Comparison of ENCODE assay signal across 13 cellular contexts in genomic region chr21:23455676-23456075, GRCh38.
A peak's percentile ranks its signal among the peaks of the same experiment; 100 is the strongest.
DNase-seq lines count a peak whose midpoint lies in the region; ATAC-seq and TF ChIP-seq lines count a peak whose summit lies in the region.
"Had no signal": no experiment of that assay in that cellular context is flagged by ENCODE, and none has a peak within 500 bp of the region (broad histone marks: within the 10 kb centered on the region; RNA-seq: fewer than 3 reads in every experiment).

No MANE protein-coding gene starts in this region.

- DNase-seq in stimulated activated CD8-positive, alpha-beta memory T cell treated with anti-CD3 and anti-CD28 coated beads, Interleukin-4, amount 100 ng/mL, for 48 hours: no peak
- no peak for DNase-seq in activated CD4-positive, CD25-positive, alpha-beta regulatory T cell treated with anti-CD3 and anti-CD28 coated beads, Interleukin-2, amount 50 U/mL, for 72 hours
- DNase-seq in NCI-H2196 treated with DMSO at 0.1 percent for 48 hours (lab: John Stamatoyannopoulos, UW; ENCODE audit: unreplicated experiment) (no peak), ascending aorta (ENCODE audit: low spot score in 2 of 2) (no peak)
- DNase-seq: activated CD4-positive, alpha-beta T cell treated with anti-CD3 and anti-CD28 coated beads for 48 hours; activated T-cell treated with anti-CD3 and anti-CD28 coated beads, Interleukin-2, amount 50 U/mL, for 1 hour; NCI-H2081 treated with DMSO at 0.1 percent for 48 hours; NCI-H774; SHP77 had no signal

- no peaks in the 10 kb centered on the region for H3K27me3 ChIP-seq in ascending aorta

- no peak overlapping the region for H3K4me3 ChIP-seq in ascending aorta

- ATAC-seq in GM18858 (IDR thresholded peaks at IDR 0.05; ENCODE audit: unreplicated experiment) (peak; percentile 59), GM21423 (IDR thresholded peaks at IDR 0.05; ENCODE audit: unreplicated experiment) (peak; percentile 78), HG02981 (IDR thresholded peaks at IDR 0.05; ENCODE audit: unreplicated experiment) (peak; percentile 80), HG03575 (IDR thresholded peaks at IDR 0.05; ENCODE audit: extremely low read depth, insufficient number of reproducible peaks, low FRiP score, unreplicated experiment) (peak; percentile 40)

- intact Hi-C loops in ascending aorta (cut with DNase I): no loop called here

- no peak overlapping the region for H3K27ac ChIP-seq in ascending aorta

- no peak for TF ChIP-seq CTCF in ascending aorta (IDR thresholded peaks at IDR 0.05)

- H3K4me1 ChIP-seq in ascending aorta: no peaks in the 10 kb centered on the region

- H3K36me3 ChIP-seq in ascending aorta: no peaks in the 10 kb centered on the region

- no peaks in the 10 kb centered on the region for H3K9me3 ChIP-seq in ascending aorta
